In genomic region chr9:87334366-87334765, GRCh38 we compare ENCODE assay signal across 28 cellular contexts.
"Had no signal": no experiment of that assay in that cellular context is flagged by ENCODE, and none has a peak within 500 bp of the region (broad histone marks: within the 10 kb centered on the region; RNA-seq: fewer than 3 reads in every experiment).

No MANE protein-coding gene starts in this region.

- FAIRE-seq: keratinocyte had no signal

- H3K36me3 ChIP-seq: colonic mucosa, heart right ventricle, neutrophil, right lobe of liver, suprapubic skin, transverse colon, upper lobe of right lung, uterus had no signal

- H3K4me2 ChIP-seq: smooth muscle cell had no signal

- H3K4me1 ChIP-seq: colonic mucosa, parathyroid adenoma, upper lobe of right lung, uterus had no signal

- H3K27ac ChIP-seq: colonic mucosa, epithelial cell of prostate, foreskin keratinocyte, heart right ventricle, neutrophil, parathyroid adenoma, right lobe of liver, suprapubic skin, transverse colon, upper lobe of right lung, uterus had no signal

- H3K4me3 ChIP-seq: colonic mucosa, heart right ventricle, mucosa of descending colon, right lobe of liver, smooth muscle cell, suprapubic skin, transverse colon, upper lobe of right lung, uterus had no signal

- H2AFZ ChIP-seq: parathyroid adenoma had no signal

- ATAC-seq: foreskin keratinocyte; mucosa of descending colon; natural killer cell treated with Interleukin-12 subunit alpha and Interleukin-12 subunit beta and Interleukin-15 and Interleukin-18, amount 100 ng/mL, for 72 hours; stimulated activated naive CD8-positive, alpha-beta T cell treated with anti-CD3 and anti-CD28 coated beads, Interleukin-15, amount 100 ng/mL, for 72 hours; upper lobe of right lung had no signal

- H3K9ac ChIP-seq: parathyroid adenoma had no signal

- H3K79me2 ChIP-seq: parathyroid adenoma had no signal

- H3K9me3 ChIP-seq: colonic mucosa, neutrophil, right lobe of liver had no signal

- DNase-seq: colonic mucosa; effector CD8-positive, alpha-beta T cell; endodermal cell; foreskin keratinocyte; glutamatergic neuron; heart right ventricle; hippocampal formation; immature natural killer cell; mesenchymal stem cell; mucosa of descending colon; naive B cell; right lobe of liver; stimulated activated CD4-positive, alpha-beta T cell treated with anti-CD3 and anti-CD28 coated beads, Interleukin-12 subunit alpha, Interleukin-12 subunit beta, amount 100 ng/mL, for 4 hours; stimulated activated CD4-positive, alpha-beta T cell treated with anti-CD3 and anti-CD28 coated beads, Interleukin-1b, Interleukin-23, amount 100 ng/mL, for 48 hours; stimulated activated CD4-positive, alpha-beta T cell treated with anti-CD3 and anti-CD28 coated beads, Interleukin-4, amount 100 ng/mL, for 1 hour; stimulated activated CD8-positive, alpha-beta memory T cell treated with anti-CD3 and anti-CD28 coated beads, Interleukin-4, amount 100 ng/mL, for 48 hours; stimulated activated naive CD4-positive, alpha-beta T cell; stimulated activated naive CD8-positive, alpha-beta T cell treated with anti-CD3 and anti-CD28 coated beads, Interleukin-15, amount 100 ng/mL, for 72 hours; transverse colon; upper lobe of right lung; uterus had no signal

- H3K27me3 ChIP-seq: foreskin keratinocyte, right lobe of liver, upper lobe of right lung, uterus had no signal
